1 cellular context compared by ENCODE assay signal in the genomic region with DNA sequence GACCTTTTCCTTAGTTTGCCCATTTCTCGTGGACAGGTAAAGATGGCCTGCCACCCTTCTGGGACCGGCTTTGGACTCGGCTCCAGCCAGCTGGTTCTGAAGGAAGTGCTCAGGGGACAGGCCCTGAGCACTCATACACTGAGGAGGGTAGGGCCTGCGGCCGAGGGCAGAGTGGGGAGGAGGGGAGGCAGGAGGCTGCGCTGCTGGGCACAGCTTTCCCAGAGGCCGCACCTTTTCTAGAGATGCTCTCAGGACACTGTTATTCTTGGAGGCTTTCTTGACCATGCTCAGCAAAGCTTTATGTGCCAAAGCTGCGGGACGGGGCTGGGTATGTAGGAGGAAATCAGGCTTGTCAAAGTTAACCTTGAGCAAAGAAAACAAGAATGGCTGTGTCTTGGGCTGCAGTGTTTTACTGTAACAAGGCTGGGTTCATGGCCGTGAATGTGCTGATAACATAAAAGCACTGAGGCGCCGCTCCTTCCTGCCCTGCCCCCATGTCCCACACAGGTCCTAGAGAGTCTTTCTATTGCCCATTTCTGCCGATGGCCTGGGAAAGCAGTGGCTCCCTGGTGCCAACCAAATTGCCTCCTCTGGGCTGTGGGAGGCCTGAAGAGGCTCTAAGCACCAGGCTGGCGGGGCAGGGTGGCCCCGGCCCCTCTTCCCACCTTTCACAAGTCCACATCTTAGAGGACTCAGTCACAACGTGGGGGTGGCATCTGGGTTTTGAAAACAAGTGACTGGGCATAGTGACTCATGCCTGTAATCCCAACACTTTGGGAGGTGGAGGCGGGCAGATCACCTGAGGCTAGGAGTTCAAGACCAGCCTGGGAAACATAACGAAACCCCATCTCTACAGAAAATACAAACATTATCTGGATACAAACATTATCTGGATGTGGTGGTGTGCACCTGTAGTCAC.
TF ChIP-seq lines count a peak whose summit lies in the region.

No MANE protein-coding gene starts in this region.

TF ChIP-seq in liver, 16 proteins besides CTCF, POLR2A, EP300 and RAD21 (continued from another document):
- TF ChIP-seq, protein P1, sequence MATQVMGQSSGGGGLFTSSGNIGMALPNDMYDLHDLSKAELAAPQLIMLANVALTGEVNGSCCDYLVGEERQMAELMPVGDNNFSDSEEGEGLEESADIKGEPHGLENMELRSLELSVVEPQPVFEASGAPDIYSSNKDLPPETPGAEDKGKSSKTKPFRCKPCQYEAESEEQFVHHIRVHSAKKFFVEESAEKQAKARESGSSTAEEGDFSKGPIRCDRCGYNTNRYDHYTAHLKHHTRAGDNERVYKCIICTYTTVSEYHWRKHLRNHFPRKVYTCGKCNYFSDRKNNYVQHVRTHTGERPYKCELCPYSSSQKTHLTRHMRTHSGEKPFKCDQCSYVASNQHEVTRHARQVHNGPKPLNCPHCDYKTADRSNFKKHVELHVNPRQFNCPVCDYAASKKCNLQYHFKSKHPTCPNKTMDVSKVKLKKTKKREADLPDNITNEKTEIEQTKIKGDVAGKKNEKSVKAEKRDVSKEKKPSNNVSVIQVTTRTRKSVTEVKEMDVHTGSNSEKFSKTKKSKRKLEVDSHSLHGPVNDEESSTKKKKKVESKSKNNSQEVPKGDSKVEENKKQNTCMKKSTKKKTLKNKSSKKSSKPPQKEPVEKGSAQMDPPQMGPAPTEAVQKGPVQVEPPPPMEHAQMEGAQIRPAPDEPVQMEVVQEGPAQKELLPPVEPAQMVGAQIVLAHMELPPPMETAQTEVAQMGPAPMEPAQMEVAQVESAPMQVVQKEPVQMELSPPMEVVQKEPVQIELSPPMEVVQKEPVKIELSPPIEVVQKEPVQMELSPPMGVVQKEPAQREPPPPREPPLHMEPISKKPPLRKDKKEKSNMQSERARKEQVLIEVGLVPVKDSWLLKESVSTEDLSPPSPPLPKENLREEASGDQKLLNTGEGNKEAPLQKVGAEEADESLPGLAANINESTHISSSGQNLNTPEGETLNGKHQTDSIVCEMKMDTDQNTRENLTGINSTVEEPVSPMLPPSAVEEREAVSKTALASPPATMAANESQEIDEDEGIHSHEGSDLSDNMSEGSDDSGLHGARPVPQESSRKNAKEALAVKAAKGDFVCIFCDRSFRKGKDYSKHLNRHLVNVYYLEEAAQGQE (IDR thresholded peaks at IDR 0.05), result no peak
- peak in 1 of 2 donors; percentile 27 for TF ChIP-seq RXRA (IDR thresholded peaks at IDR 0.05)
- TF ChIP-seq, protein P2, sequence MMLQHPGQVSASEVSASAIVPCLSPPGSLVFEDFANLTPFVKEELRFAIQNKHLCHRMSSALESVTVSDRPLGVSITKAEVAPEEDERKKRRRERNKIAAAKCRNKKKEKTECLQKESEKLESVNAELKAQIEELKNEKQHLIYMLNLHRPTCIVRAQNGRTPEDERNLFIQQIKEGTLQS (IDR thresholded peaks at IDR 0.05), result no peak
- peak; percentile 16 for TF ChIP-seq YY1 (IDR thresholded peaks at IDR 0.05)
- peak; percentile 12 for TF ChIP-seq NR2F2 (IDR thresholded peaks at IDR 0.05)
- TF ChIP-seq EGR1 (IDR thresholded peaks at IDR 0.05; ENCODE audit: low read depth in 2 of 2), result no peak
- no peak for TF ChIP-seq FOXA2 (IDR thresholded peaks at IDR 0.05)
- no peak for TF ChIP-seq SP1 (IDR thresholded peaks at IDR 0.05)
- no peak for TF ChIP-seq FOXA1 (IDR thresholded peaks at IDR 0.05)
- TF ChIP-seq JUND (IDR thresholded peaks at IDR 0.05), result no peak
- TF ChIP-seq HNF4A (conservative IDR thresholded peaks at IDR 0.05), result no peak
- no peak for TF ChIP-seq TAF1 (conservative IDR thresholded peaks at IDR 0.05)
- TF ChIP-seq GABPA (IDR thresholded peaks at IDR 0.05 in 1 of 2, conservative IDR thresholded peaks at IDR 0.05 in 1 of 2), result no peak
- TF ChIP-seq, protein P3, sequence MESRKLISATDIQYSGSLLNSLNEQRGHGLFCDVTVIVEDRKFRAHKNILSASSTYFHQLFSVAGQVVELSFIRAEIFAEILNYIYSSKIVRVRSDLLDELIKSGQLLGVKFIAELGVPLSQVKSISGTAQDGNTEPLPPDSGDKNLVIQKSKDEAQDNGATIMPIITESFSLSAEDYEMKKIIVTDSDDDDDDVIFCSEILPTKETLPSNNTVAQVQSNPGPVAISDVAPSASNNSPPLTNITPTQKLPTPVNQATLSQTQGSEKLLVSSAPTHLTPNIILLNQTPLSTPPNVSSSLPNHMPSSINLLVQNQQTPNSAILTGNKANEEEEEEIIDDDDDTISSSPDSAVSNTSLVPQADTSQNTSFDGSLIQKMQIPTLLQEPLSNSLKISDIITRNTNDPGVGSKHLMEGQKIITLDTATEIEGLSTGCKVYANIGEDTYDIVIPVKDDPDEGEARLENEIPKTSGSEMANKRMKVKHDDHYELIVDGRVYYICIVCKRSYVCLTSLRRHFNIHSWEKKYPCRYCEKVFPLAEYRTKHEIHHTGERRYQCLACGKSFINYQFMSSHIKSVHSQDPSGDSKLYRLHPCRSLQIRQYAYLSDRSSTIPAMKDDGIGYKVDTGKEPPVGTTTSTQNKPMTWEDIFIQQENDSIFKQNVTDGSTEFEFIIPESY (IDR thresholded peaks at IDR 0.05), result no peak
- no peak for TF ChIP-seq HNF4G (IDR thresholded peaks at IDR 0.05)
